ENCODE assay signal across 33 cellular contexts in the genomic region with DNA sequence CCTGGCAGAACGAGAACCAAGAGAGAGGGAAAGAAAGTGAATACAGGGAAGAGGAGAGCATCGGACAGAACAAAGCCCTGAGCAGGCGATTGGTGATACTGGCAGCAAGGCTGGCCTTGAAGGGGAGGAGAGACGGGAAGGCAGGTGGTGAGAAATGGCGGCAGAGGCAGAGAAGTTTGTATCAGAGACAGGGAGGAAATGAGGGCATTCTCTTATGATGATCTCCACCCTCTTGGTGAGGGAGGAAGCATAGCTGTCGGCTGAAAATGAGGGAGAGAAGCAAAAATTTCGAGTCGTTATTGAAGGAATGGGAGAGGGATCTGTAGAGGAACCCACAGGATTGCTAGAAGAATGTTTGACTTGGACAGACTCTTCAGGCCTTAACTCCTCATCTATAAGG.
"Had no signal": no experiment of that assay in that cellular context is flagged by ENCODE, and none has a peak within 500 bp of the region (broad histone marks: within the 10 kb centered on the region; RNA-seq: fewer than 3 reads in every experiment).

No MANE protein-coding gene starts in this region.

- H3K27ac ChIP-seq: colonic mucosa, esophagus squamous epithelium, heart right ventricle, left ventricle myocardium inferior, lower lobe of right lung, neutrophil, parathyroid adenoma, right lobe of liver, suprapubic skin, thyroid gland had no signal

- H3K36me3 ChIP-seq: colonic mucosa, left ventricle myocardium inferior, lower lobe of right lung, neutrophil, right lobe of liver, thyroid gland had no signal

- H2AFZ ChIP-seq: parathyroid adenoma had no signal

- H3K36me3 Mint-ChIP-seq: memory B cell; naive B cell; natural killer cell treated with Interleukin-12 subunit alpha and Interleukin-12 subunit beta and Interleukin-15 and Interleukin-18, amount 100 ng/mL, for 72 hours; type B pancreatic cell had no signal

- H3K79me2 ChIP-seq: parathyroid adenoma had no signal

- H3K4me3 ChIP-seq: colonic mucosa, esophagus squamous epithelium, heart right ventricle, left ventricle myocardium inferior, lower lobe of right lung, mucosa of descending colon, right lobe of liver, suprapubic skin, thyroid gland had no signal

- H3K9me3 Mint-ChIP-seq: immature natural killer cell; memory B cell; naive B cell; natural killer cell treated with Interleukin-12 subunit alpha and Interleukin-12 subunit beta and Interleukin-15 and Interleukin-18, amount 100 ng/mL, for 72 hours; neural crest cell; stimulated activated naive CD8-positive, alpha-beta T cell treated with anti-CD3 and anti-CD28 coated beads, Interleukin-15, amount 100 ng/mL, for 72 hours; type B pancreatic cell had no signal

- H3K4me3 Mint-ChIP-seq: immature natural killer cell; memory B cell; naive B cell; natural killer cell treated with Interleukin-12 subunit alpha and Interleukin-12 subunit beta and Interleukin-15 and Interleukin-18, amount 100 ng/mL, for 72 hours; neural crest cell; stimulated activated naive CD8-positive, alpha-beta T cell treated with anti-CD3 and anti-CD28 coated beads, Interleukin-15, amount 100 ng/mL, for 72 hours; type B pancreatic cell had no signal

- ATAC-seq: heart right ventricle; left colon; lower lobe of right lung; mucosa of descending colon; natural killer cell treated with Interleukin-12 subunit alpha and Interleukin-12 subunit beta and Interleukin-15 and Interleukin-18, amount 100 ng/mL, for 72 hours; right lobe of liver; stimulated activated naive CD8-positive, alpha-beta T cell treated with anti-CD3 and anti-CD28 coated beads, Interleukin-15, amount 100 ng/mL, for 72 hours had no signal

- H3K27me3 Mint-ChIP-seq: natural killer cell treated with Interleukin-12 subunit alpha and Interleukin-12 subunit beta and Interleukin-15 and Interleukin-18, amount 100 ng/mL, for 72 hours; stimulated activated naive CD8-positive, alpha-beta T cell treated with anti-CD3 and anti-CD28 coated beads, Interleukin-15, amount 100 ng/mL, for 72 hours had no signal

- H3K4me1 Mint-ChIP-seq: memory B cell; naive B cell; neural crest cell; stimulated activated naive CD8-positive, alpha-beta T cell treated with anti-CD3 and anti-CD28 coated beads, Interleukin-15, amount 100 ng/mL, for 72 hours had no signal

- DNase-seq: colonic mucosa; dermis blood vessel endothelial cell; effector memory CD4-positive, alpha-beta T cell; erythroblast; esophagus squamous epithelium; foreskin melanocyte; glutamatergic neuron; heart right ventricle; hypothalamus; immature natural killer cell; islet precursor cell; kidney glomerular epithelial cell; left colon; left ventricle myocardium inferior; lower lobe of right lung; mucosa of descending colon; naive B cell; right lobe of liver; small intestine; stimulated activated CD4-positive, alpha-beta T cell treated with anti-CD3 and anti-CD28 coated beads, Interleukin-15, amount 100 ng/mL, for 24 hours; stimulated activated CD4-positive, alpha-beta T cell treated with anti-CD3 and anti-CD28 coated beads, Interleukin-2, amount 100 ng/mL, for 48 hours; stimulated activated CD8-positive, alpha-beta memory T cell treated with anti-CD3 and anti-CD28 coated beads, Interleukin-4, amount 100 ng/mL, for 48 hours; stimulated activated naive CD4-positive, alpha-beta T cell; stimulated activated naive CD8-positive, alpha-beta T cell treated with anti-CD3 and anti-CD28 coated beads, Interleukin-15, amount 100 ng/mL, for 72 hours; thyroid gland had no signal

- H3K27ac Mint-ChIP-seq: immature natural killer cell; memory B cell; naive B cell; natural killer cell treated with Interleukin-12 subunit alpha and Interleukin-12 subunit beta and Interleukin-15 and Interleukin-18, amount 100 ng/mL, for 72 hours; progenitor cell of endocrine pancreas; type B pancreatic cell had no signal

- H3K4me1 ChIP-seq: colonic mucosa, lower lobe of right lung, parathyroid adenoma, right lobe of liver, thyroid gland had no signal

- H3K9ac ChIP-seq: parathyroid adenoma had no signal

- H3K27me3 ChIP-seq: colonic mucosa, esophagus squamous epithelium, heart right ventricle, neutrophil, right lobe of liver, suprapubic skin, thyroid gland had no signal

- H3K9me3 ChIP-seq: colonic mucosa, esophagus squamous epithelium, heart right ventricle, left ventricle myocardium inferior, lower lobe of right lung, mucosa of descending colon, neutrophil, right lobe of liver, suprapubic skin, thyroid gland had no signal
